8 cellular contexts compared by ENCODE assay signal in the genomic region with DNA sequence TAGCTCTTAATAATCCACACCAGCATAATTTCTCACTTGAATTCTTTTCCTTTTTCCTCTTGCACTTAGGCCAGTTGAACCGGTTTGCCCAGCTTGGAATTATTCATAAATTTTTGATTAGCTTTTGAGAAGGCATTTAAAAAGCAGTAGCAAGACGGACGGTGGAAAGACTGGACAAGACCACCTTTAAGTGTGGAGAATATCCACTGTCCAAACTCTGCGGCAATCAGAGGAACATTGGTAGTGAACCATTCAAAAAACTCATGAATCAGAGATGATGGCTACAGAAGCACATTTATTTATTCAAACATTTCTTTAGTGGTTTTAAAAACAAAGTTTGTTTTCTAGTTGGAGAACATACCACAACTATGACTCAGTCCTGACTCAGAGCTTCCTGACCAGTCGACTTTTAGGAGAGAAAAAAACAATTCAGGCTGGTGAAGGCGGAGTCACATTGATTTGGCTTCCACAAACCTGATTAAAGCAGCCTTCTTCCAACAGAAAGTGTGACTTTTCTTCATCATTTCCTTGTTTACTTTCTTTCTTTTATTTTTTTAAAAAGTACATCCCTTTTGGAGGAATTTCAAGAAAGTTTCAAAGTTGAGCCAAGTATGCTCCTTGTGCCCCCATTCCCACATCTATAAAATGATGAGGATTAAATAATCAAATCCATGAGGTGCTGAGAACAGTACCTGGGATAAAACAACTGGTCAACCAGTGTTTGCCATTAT.
A peak's percentile ranks its signal among the peaks of the same experiment; 100 is the strongest.
DNase-seq lines count a peak whose midpoint lies in the region; ATAC-seq and TF ChIP-seq lines count a peak whose summit lies in the region.

No MANE protein-coding gene starts in this region.

- DNase-seq in AG09319 (ENCODE audit: extremely low read depth, low read depth) (peak; percentile 83), HPDE6-E6E7 (ENCODE audit: extremely low spot score) (peak; percentile 79), fibroblast of gingiva (ENCODE audit: low read depth) (peak; percentile 94), GM20000 (ENCODE audit: low spot score) (no peak), NCI-H1436 treated with DMSO at 0.1 percent for 48 hours (lab: John Stamatoyannopoulos, UW) (no peak)
- DNase-seq in activated CD4-positive, alpha-beta T cell treated with anti-CD3 and anti-CD28 coated beads for 48 hours, result peak; percentile 24

- peak overlapping the region; percentile 100 for H3K27ac ChIP-seq in neutrophil

- ATAC-seq in GM18858 (IDR thresholded peaks at IDR 0.05; ENCODE audit: unreplicated experiment), result no peak

- peak overlapping the region; percentile 60 for H3K4me3 ChIP-seq in neutrophil (ENCODE audit: low read depth in 1 of 2, low read length in 1 of 2)

- TF ChIP-seq CTCF in AG09319 (IDR thresholded peaks at IDR 0.05; ENCODE audit: low read depth, low read length) (no peak), neutrophil (IDR thresholded peaks at IDR 0.05) (no peak), GM20000 (IDR thresholded peaks at IDR 0.05; ENCODE audit: extremely low read depth, missing control alignments) (no peak)

- peaks cover 78 to 79% of the 10 kb centered on the region in 2 experiments for H3K4me1 ChIP-seq in neutrophil (ENCODE audit: control insufficient read depth in 1 of 2, insufficient read depth in 1 of 2, low read depth in 1 of 2, low read length in 1 of 2)

- H3K36me3 ChIP-seq in neutrophil, result no peaks in the 10 kb centered on the region

- H3K9me3 ChIP-seq in neutrophil, result no peaks in the 10 kb centered on the region

- no peaks in the 10 kb centered on the region for H3K27me3 ChIP-seq in neutrophil

Comparison
In these comparisons a context has a peak if more than half of its experiments do, and no peak if none do; other contexts are left out.
1. DNase-seq: peak in AG09319 (single experiment), HPDE6-E6E7 (single experiment), activated CD4-positive, alpha-beta T cell treated with anti-CD3 and anti-CD28 coated beads for 48 hours (single experiment) and fibroblast of gingiva (single experiment); none in GM20000 (single experiment) and NCI-H1436 treated with DMSO at 0.1 percent for 48 hours (single experiment).